Comparison of ENCODE assay signal across 8 cellular contexts in the genomic region with DNA sequence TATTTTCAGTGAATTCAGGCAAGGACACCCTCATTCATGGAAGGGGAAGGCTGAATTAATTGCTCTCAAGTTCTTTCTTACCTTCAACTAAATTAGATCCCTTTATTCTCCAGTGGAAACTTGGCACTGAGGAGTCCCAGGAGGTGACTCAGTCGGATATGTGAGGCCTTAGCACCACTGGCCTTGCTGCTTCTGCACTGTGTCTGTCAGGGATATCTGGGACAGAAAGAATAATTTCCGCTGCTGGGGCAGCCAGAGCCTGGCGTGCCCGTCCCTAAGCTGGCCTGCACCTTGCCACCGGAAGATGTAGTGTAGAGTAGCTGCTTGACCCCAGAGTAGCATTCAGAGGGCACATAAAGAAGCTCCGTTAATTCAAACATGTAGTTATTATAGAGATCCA. TPM values are rescaled to one million over a fixed set of nuclear protein-coding genes. Genes with fewer than 3 reads are reported as not detected.
A peak's percentile ranks its signal among the peaks of the same experiment; 100 is the strongest.
DNase-seq lines count a peak whose midpoint lies in the region; ATAC-seq and TF ChIP-seq lines count a peak whose summit lies in the region.

No MANE protein-coding gene starts in this region.

- H3K4me3 ChIP-seq in dorsolateral prefrontal cortex (no peak overlapping the region), mucosa of descending colon (no peak overlapping the region)

- no peaks in the 10 kb centered on the region for H3K9me3 ChIP-seq in mucosa of descending colon

- H3K36me3 Mint-ChIP-seq in stimulated activated naive CD8-positive, alpha-beta T cell treated with anti-CD3 and anti-CD28 coated beads, Interleukin-15, Interleukin-2, amounts not matched to agents 100 ng/mL and 50 ng/mL, for 24 hours (ENCODE audit: low read depth) = no peaks in the 10 kb centered on the region

- no peak overlapping the region for H3K4me3 Mint-ChIP-seq in stimulated activated naive CD8-positive, alpha-beta T cell treated with anti-CD3 and anti-CD28 coated beads, Interleukin-15, Interleukin-2, amounts not matched to agents 100 ng/mL and 50 ng/mL, for 24 hours
- no peak overlapping the region for H3K4me3 Mint-ChIP-seq in stimulated activated naive CD8-positive, alpha-beta T cell treated with anti-CD3 and anti-CD28 coated beads, Interleukin-15, amount 100 ng/mL, for 72 hours

- H3K27me3 ChIP-seq in dorsolateral prefrontal cortex = no peaks in the 10 kb centered on the region

- no peaks in the 10 kb centered on the region for H3K9me3 Mint-ChIP-seq in stimulated activated naive CD8-positive, alpha-beta T cell treated with anti-CD3 and anti-CD28 coated beads, Interleukin-15, Interleukin-2, amounts not matched to agents 100 ng/mL and 50 ng/mL, for 24 hours
- no peaks in the 10 kb centered on the region for H3K9me3 Mint-ChIP-seq in stimulated activated naive CD8-positive, alpha-beta T cell treated with anti-CD3 and anti-CD28 coated beads, Interleukin-15, amount 100 ng/mL, for 72 hours

- H3K4me1 ChIP-seq in mucosa of descending colon (ENCODE audit: low read depth) = peaks cover 5% of the 10 kb centered on the region

- intact Hi-C loops in dorsolateral prefrontal cortex (cut with DNase I) (loop anchor here (10.0 kb wide), 2 partner anchors 143 to 653 kb away; a partner anchor contains a TSS), mucosa of descending colon (cut with DNase I, micrococcal nuclease) (loop anchor here in 1 of 2 donors (10.0 kb wide), 1 partner anchor 233 kb away; no protein-coding TSS in a partner anchor)

- TF ChIP-seq CTCF in dorsolateral prefrontal cortex (IDR thresholded peaks at IDR 0.05 in 54 of 56, conservative IDR thresholded peaks at IDR 0.05 in 2 of 56; ENCODE audit: low read depth in 1 of 56, partially characterized antibody in 56 of 56) (no peak), mucosa of descending colon (IDR thresholded peaks at IDR 0.05) (no peak)

- no peaks in the 10 kb centered on the region for H3K27me3 Mint-ChIP-seq in stimulated activated naive CD8-positive, alpha-beta T cell treated with anti-CD3 and anti-CD28 coated beads, Interleukin-15, Interleukin-2, amounts not matched to agents 100 ng/mL and 50 ng/mL, for 24 hours
- no peaks in the 10 kb centered on the region for H3K27me3 Mint-ChIP-seq in stimulated activated naive CD8-positive, alpha-beta T cell treated with anti-CD3 and anti-CD28 coated beads, Interleukin-15, amount 100 ng/mL, for 72 hours

- no peak for ATAC-seq in stimulated activated naive CD8-positive, alpha-beta T cell treated with anti-CD3 and anti-CD28 coated beads, Interleukin-15, amount 100 ng/mL, for 72 hours
- ATAC-seq in mucosa of descending colon = peak; percentile 22
- no peak for ATAC-seq in GM19035 (IDR thresholded peaks at IDR 0.05; ENCODE audit: unreplicated experiment)
- no peak for ATAC-seq in HG03045 (IDR thresholded peaks at IDR 0.05; ENCODE audit: unreplicated experiment)

- H3K27ac ChIP-seq in dorsolateral prefrontal cortex = peak overlapping the region in 44 of 59 donors; percentile 0 to 83 (median 50)

- peaks cover 54% of the 10 kb centered on the region for H3K4me1 Mint-ChIP-seq in stimulated activated naive CD8-positive, alpha-beta T cell treated with anti-CD3 and anti-CD28 coated beads, Interleukin-15, Interleukin-2, amounts not matched to agents 100 ng/mL and 50 ng/mL, for 24 hours (ENCODE audit: low read depth)
- H3K4me1 Mint-ChIP-seq in stimulated activated naive CD8-positive, alpha-beta T cell treated with anti-CD3 and anti-CD28 coated beads, Interleukin-15, amount 100 ng/mL, for 72 hours = peaks cover 51% of the 10 kb centered on the region

- no peaks in the 10 kb centered on the region for H3K36me3 ChIP-seq in mucosa of descending colon (ENCODE audit: low read depth)

- H3K27ac Mint-ChIP-seq in stimulated activated naive CD8-positive, alpha-beta T cell treated with anti-CD3 and anti-CD28 coated beads, Interleukin-15, Interleukin-2, amounts not matched to agents 100 ng/mL and 50 ng/mL, for 24 hours = peak overlapping the region; percentile 70
- no peak overlapping the region for H3K27ac Mint-ChIP-seq in stimulated activated naive CD8-positive, alpha-beta T cell treated with anti-CD3 and anti-CD28 coated beads, Interleukin-15, amount 100 ng/mL, for 72 hours

- DNase-seq in stimulated activated naive CD8-positive, alpha-beta T cell treated with anti-CD3 and anti-CD28 coated beads, Interleukin-15, amount 100 ng/mL, for 72 hours = no peak
- DNase-seq in dorsolateral prefrontal cortex (no peak), mucosa of descending colon (no peak), SKM-1 treated with dmso at 0.1 percent for 144 hours (lab: John Stamatoyannopoulos, UW; ENCODE audit: unreplicated experiment) (no peak), NCI-H146 treated with DMSO at 0.1 percent for 48 hours (lab: John Stamatoyannopoulos, UW; ENCODE audit: unreplicated experiment) (no peak)

RNA-seq across cellular contexts. Expression of a gene that starts 53.4 kb away (rescaled TPM):
- total RNA-seq in dorsolateral prefrontal cortex (10 to 100 TPM; 11.9 to 38.1 (median 21.9) TPM), mucosa of descending colon (10 to 100 TPM; 24.4 to 65.4 (median 31.2) TPM)
